ENCODE assay signal across 1 cellular context in the genomic region with DNA sequence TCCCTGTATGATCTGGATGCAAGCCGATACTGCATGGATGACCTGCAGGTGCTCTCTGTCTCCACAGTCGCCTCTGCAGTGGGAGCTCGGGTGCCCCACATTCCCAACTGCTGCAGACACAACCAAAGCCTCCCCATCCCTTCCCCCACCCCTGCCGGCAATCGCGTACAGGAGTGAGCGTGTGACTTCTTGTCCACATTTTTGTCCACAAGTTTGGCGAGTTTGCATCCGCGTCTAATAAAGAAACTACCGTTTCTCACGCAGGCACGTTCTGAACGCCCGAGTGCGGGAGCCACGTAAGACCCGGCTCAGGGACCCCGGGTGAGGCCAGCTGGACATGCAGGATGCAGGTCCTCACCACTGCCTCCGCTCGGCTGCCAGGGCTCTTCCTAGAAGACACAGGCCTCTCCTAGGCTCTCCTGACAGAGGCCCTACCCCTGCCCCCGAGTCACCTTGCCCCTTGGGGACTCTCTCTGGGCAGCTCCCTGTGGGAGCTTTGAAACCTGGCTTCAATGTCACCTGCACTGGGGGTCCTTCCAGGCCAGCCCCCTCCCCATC. TPM values are rescaled to one million over a fixed set of nuclear protein-coding genes. Genes with fewer than 3 reads are reported as not detected.
"Had no signal": no experiment of that assay in that cellular context is flagged by ENCODE, and none has a peak within 500 bp of the region (broad histone marks: within the 10 kb centered on the region; RNA-seq: fewer than 3 reads in every experiment).

No MANE protein-coding gene starts in this region.

RNA-seq across cellular contexts. Expression of a gene that starts 18.5 kb away (rescaled TPM):
- total RNA-seq: mononuclear cell had no signal
